9 cellular contexts compared by ENCODE assay signal in genomic region chr7:6576867-6577368, GRCh38. TPM values are rescaled to one million over a fixed set of nuclear protein-coding genes. Genes with fewer than 3 reads are reported as not detected.
A peak's percentile ranks its signal among the peaks of the same experiment; 100 is the strongest.
DNase-seq lines count a peak whose midpoint lies in the region; FAIRE-seq and TF ChIP-seq lines count a peak whose summit lies in the region.
"Not testable (repeated sequence)": the region's sequence is repeated elsewhere in the genome, so short reads cannot be mapped to it uniquely, and the experiment has no call there.
"Had no signal": no experiment of that assay in that cellular context is flagged by ENCODE, and none has a peak within 500 bp of the region (broad histone marks: within the 10 kb centered on the region; RNA-seq: fewer than 3 reads in every experiment).

No MANE protein-coding gene starts in this region.

- H3K9ac ChIP-seq in astrocyte (ENCODE audit: low read length), result peak overlapping the region; percentile 91
- peak overlapping the region in 1 of 2 donors; percentile 84 for H3K9ac ChIP-seq in liver (ENCODE audit: low read depth in 1 of 2, low read length in 2 of 2)
- peak overlapping the region; percentile 87 for H3K9ac ChIP-seq in parathyroid adenoma

- H3K27ac ChIP-seq in astrocyte (ENCODE audit: low read depth, low read length) (peak overlapping the region; percentile 81), esophagus squamous epithelium (peak overlapping the region; percentile 91 to 95 (median 92)), liver (ENCODE audit: low read depth in 1 of 2, low read length in 2 of 2) (peak overlapping the region; percentile 59 to 87), parathyroid adenoma (peak overlapping the region; percentile 96), tibial nerve (peak overlapping the region; percentile 88 to 97 (median 94))

- H3K4me1 ChIP-seq in astrocyte (ENCODE audit: insufficient read depth, low read length); parathyroid adenoma; tibial nerve: not testable (repeated sequence)
- H3K4me1 ChIP-seq in esophagus squamous epithelium (peaks cover 0 to 19% (median 10%) of the 10 kb centered on the region in 3 donors), liver (ENCODE audit: control insufficient read depth in 4 of 4, insufficient read depth in 4 of 4, low read length in 3 of 4) (peaks cover 0 to 12% (median 9%) of the 10 kb centered on the region in 4 donors)

- BruUV-seq in Calu3 (replicated peaks; lab: Mats Ljungman, UMichigan), result not testable (repeated sequence)

- not testable (repeated sequence) for TF ChIP-seq RAD21 in liver (IDR thresholded peaks at IDR 0.05)

- H3K27ac Mint-ChIP-seq in Calu3 (ENCODE audit: unreplicated experiment), result peak overlapping the region; percentile 99
- H3K27ac Mint-ChIP-seq in T-helper 2 cell treated with Interferon-gamma antibody and Interleukin-4, amounts not matched to agents 5 μg/mL and 100 μg/mL, for 36 hours, result peak overlapping the region; percentile 85
- not testable (repeated sequence) for H3K27ac Mint-ChIP-seq in astrocyte (ENCODE audit: unreplicated experiment)

- WGBS in esophagus squamous epithelium, 2 donors, result 4 to 16% methylated on average over 12 to 14 of the region's 14 CpGs
- WGBS in liver, result 21% methylated on average over 14 of the region's 14 CpGs
- WGBS in tibial nerve, 2 donors, result 19 to 24% methylated on average over 14 of the region's 14 CpGs

- H4K20me1 ChIP-seq in astrocyte (ENCODE audit: insufficient read depth, low read length), result not testable (repeated sequence)

- H3K9me3 ChIP-seq in astrocyte (ENCODE audit: insufficient read depth, low read depth, low read length); esophagus squamous epithelium; liver (ENCODE audit: control insufficient read depth in 4 of 4, low read length in 3 of 4); parathyroid adenoma (ENCODE audit: control insufficient read depth, low read length); tibial nerve: not testable (repeated sequence)

- CTCF ChIA-PET in Calu3 (lab: Charles Lee), result not testable (repeated sequence)

- H3K9me3 Mint-ChIP-seq in Calu3 (ENCODE audit: low read depth, unreplicated experiment); T-helper 2 cell treated with Interferon-gamma antibody and Interleukin-4, amounts not matched to agents 5 μg/mL and 100 μg/mL, for 36 hours; astrocyte (ENCODE audit: unreplicated experiment): not testable (repeated sequence)

- not testable (repeated sequence) for FAIRE-seq in astrocyte (lab: Jason Lieb, UNC)

- H3K4me3 Mint-ChIP-seq in Calu3 (ENCODE audit: low read depth, unreplicated experiment), result peak overlapping the region; percentile 97
- peak overlapping the region; percentile 88 for H3K4me3 Mint-ChIP-seq in T-helper 2 cell treated with Interferon-gamma antibody and Interleukin-4, amounts not matched to agents 5 μg/mL and 100 μg/mL, for 36 hours
- H3K4me3 Mint-ChIP-seq in astrocyte (ENCODE audit: unreplicated experiment), result not testable (repeated sequence)

- H3K36me3 ChIP-seq in astrocyte (ENCODE audit: insufficient read depth, low read length); parathyroid adenoma (ENCODE audit: control insufficient read depth, insufficient read depth, low read length): not testable (repeated sequence)
- H3K36me3 ChIP-seq in esophagus squamous epithelium (peaks cover 4 to 22% (median 7%) of the 10 kb centered on the region in 3 donors), liver (ENCODE audit: control insufficient read depth in 4 of 4, insufficient read depth in 3 of 4, low read depth in 1 of 4, low read length in 3 of 4) (peaks cover 5 to 22% (median 16%) of the 10 kb centered on the region in 4 donors), tibial nerve (peaks cover 0 to 28% (median 6%) of the 10 kb centered on the region in 3 donors)

- peaks cover 45% of the 10 kb centered on the region for H3K36me3 Mint-ChIP-seq in Calu3 (ENCODE audit: insufficient read depth, unreplicated experiment)
- H3K36me3 Mint-ChIP-seq in T-helper 2 cell treated with Interferon-gamma antibody and Interleukin-4, amounts not matched to agents 5 μg/mL and 100 μg/mL, for 36 hours (ENCODE audit: low read depth), result peaks cover 16% of the 10 kb centered on the region
- not testable (repeated sequence) for H3K36me3 Mint-ChIP-seq in astrocyte (ENCODE audit: low read depth, unreplicated experiment)

- H3K4me3 ChIP-seq in astrocyte (ENCODE audit: insufficient read depth, low read depth, low read length) (peak overlapping the region; percentile 70), esophagus squamous epithelium (peak overlapping the region; percentile 72 to 76 (median 76)), liver (ENCODE audit: low read depth in 1 of 3, low read length in 3 of 3) (peak overlapping the region; percentile 35 to 84 (median 75)), parathyroid adenoma (ENCODE audit: low read depth, low read length) (peak overlapping the region; percentile 70), tibial nerve (peak overlapping the region; percentile 49 to 96 (median 78))

- intact Hi-C loops in Calu3 (cut with micrococcal nuclease; ENCODE audit: unreplicated experiment); esophagus squamous epithelium (cut with DNase I): not testable (repeated sequence)

- not testable (repeated sequence) for TF ChIP-seq POLR2A in esophagus squamous epithelium (IDR thresholded peaks at IDR 0.05); tibial nerve (IDR thresholded peaks at IDR 0.05)

- H3K27me3 Mint-ChIP-seq in Calu3 (ENCODE audit: unreplicated experiment), result peaks cover 17% of the 10 kb centered on the region
- not testable (repeated sequence) for H3K27me3 Mint-ChIP-seq in T-helper 2 cell treated with Interferon-gamma antibody and Interleukin-4, amounts not matched to agents 5 μg/mL and 100 μg/mL, for 36 hours (ENCODE audit: low read depth); astrocyte (ENCODE audit: low read depth, unreplicated experiment)

- TF ChIP-seq EP300 in tibial nerve (IDR thresholded peaks at IDR 0.05), result not testable (repeated sequence)

- H3K79me2 ChIP-seq in astrocyte (ENCODE audit: insufficient read depth, low read length); parathyroid adenoma: not testable (repeated sequence)

- TF ChIP-seq CTCF in Calu3 (IDR thresholded peaks at IDR 0.05; ENCODE audit: unreplicated experiment); astrocyte (IDR thresholded peaks at IDR 0.05; ENCODE audit: insufficient read depth, low read depth, low read length); esophagus squamous epithelium (IDR thresholded peaks at IDR 0.05); liver (IDR thresholded peaks at IDR 0.05; ENCODE audit: low read depth, low read length, missing input control); parathyroid adenoma (IDR thresholded peaks at IDR 0.05); tibial nerve (IDR thresholded peaks at IDR 0.05): not testable (repeated sequence)

- not testable (repeated sequence) for DNase-seq in Calu3; T-helper 2 cell treated with Interferon-gamma antibody and Interleukin-4, amounts not matched to agents 5 μg/mL and 100 μg/mL, for 36 hours (ENCODE audit: low spot score); astrocyte (ENCODE audit: low read depth); esophagus squamous epithelium (lab: John Stamatoyannopoulos, UW); tibial nerve (ENCODE audit: low spot score in 2 of 2)
- DNase-seq in LHCN-M2 (ENCODE audit: low read depth), result peak; percentile 11

- H2AFZ ChIP-seq in astrocyte (ENCODE audit: low read depth, low read length) (peak overlapping the region; percentile 92), parathyroid adenoma (peak overlapping the region; percentile 100)

- H3K4me1 Mint-ChIP-seq in Calu3 (ENCODE audit: low read depth, unreplicated experiment); astrocyte (ENCODE audit: low read depth, unreplicated experiment): not testable (repeated sequence)
- H3K4me1 Mint-ChIP-seq in T-helper 2 cell treated with Interferon-gamma antibody and Interleukin-4, amounts not matched to agents 5 μg/mL and 100 μg/mL, for 36 hours (ENCODE audit: low read depth), result peaks cover 25% of the 10 kb centered on the region

- peak overlapping the region; percentile 85 for H3K4me2 ChIP-seq in astrocyte (ENCODE audit: low read length)
- H3K4me2 ChIP-seq in parathyroid adenoma (ENCODE audit: low read length), result peak overlapping the region; percentile 76

- not testable (repeated sequence) for H3K27me3 ChIP-seq in astrocyte (ENCODE audit: insufficient read depth, low read length); esophagus squamous epithelium; liver (ENCODE audit: control insufficient read depth in 4 of 4, insufficient read depth in 4 of 4, low read length in 3 of 4); parathyroid adenoma (ENCODE audit: control insufficient read depth, insufficient read depth, low read length); tibial nerve

RNA-seq across cellular contexts. Expression of gene ZDHHC4, which starts 0.3 kb away (rescaled TPM):
- total RNA-seq in Calu3 (2022), result 80.7 and 83.9 TPM in 2 replicates
- 75.4 and 84.8 TPM in 2 replicates for total RNA-seq in LHCN-M2 (2014; rRNA removed)
- 66.4 TPM for polyA plus RNA-seq in LHCN-M2 (2012)
- total RNA-seq in astrocyte, result 33.2 and 36.0 TPM in 2 replicates
- total RNA-seq in esophagus squamous epithelium, result 10 to 100 TPM in 3 of 4 donors, 1 to 10 TPM in 1; 9.4 to 29.4 (median 23.0) TPM
- 10 to 100 TPM; 32.1 to 35.6 TPM for total RNA-seq in liver
- 10 to 100 TPM; 34.2 to 46.8 TPM for polyA plus RNA-seq in liver
- total RNA-seq in tibial nerve, result 10 to 100 TPM; 38.1 to 48.3 (median 43.2) TPM

RNA-seq across cellular contexts. Expression of gene INTS15, which starts 12.9 kb away (rescaled TPM):
- total RNA-seq in Calu3 (2022), result 34.1 and 35.0 TPM in 2 replicates
- 24.6 and 24.7 TPM in 2 replicates for total RNA-seq in LHCN-M2 (2014; rRNA removed)
- polyA plus RNA-seq in LHCN-M2 (2012), result 20.1 TPM
- total RNA-seq in astrocyte, result 18.6 and 20.9 TPM in 2 replicates
- 10 to 100 TPM in 3 of 4 donors, 1 to 10 TPM in 1; 9.2 to 21.9 (median 14.8) TPM for total RNA-seq in esophagus squamous epithelium
- total RNA-seq in liver, result 10 to 100 TPM in 1 of 2 donors, 1 to 10 TPM in 1; 7.9 to 10.4 TPM
- polyA plus RNA-seq in liver, result 1 to 10 TPM; 5.2 to 8.4 TPM
- 10 to 100 TPM; 28.0 to 63.0 (median 34.0) TPM for total RNA-seq in tibial nerve

RNA-seq across cellular contexts. Expression of gene GRID2IP, which starts 25.7 kb away (rescaled TPM):
- total RNA-seq in Calu3 (2022), result 1.2 and 1.4 TPM in 2 replicates
- total RNA-seq in LHCN-M2 (2014; rRNA removed), result not detected in 2 replicates
- 0.01 TPM for polyA plus RNA-seq in LHCN-M2 (2012)
- 0.07 and 0.09 TPM in 2 replicates for total RNA-seq in astrocyte
- 1 to 10 TPM in 1 of 4 donors, under 1 TPM in 2, not detected in 1; 0.38 to 1.1 (median 0.44) TPM for total RNA-seq in esophagus squamous epithelium
- total RNA-seq in liver, result under 1 TPM; 0.05 to 0.08 TPM
- polyA plus RNA-seq in liver, result not detected
- not detected for total RNA-seq in tibial nerve
- total RNA-seq: Right ventricle myocardium superior had no signal

RNA-seq across cellular contexts. Expression of gene ZNF853, which starts 38.5 kb away (rescaled TPM):
- total RNA-seq in Calu3 (2022) (10.1 and 11.4 TPM in 2 replicates), LHCN-M2 (2014; rRNA removed) (0.38 and 0.69 TPM in 2 replicates), astrocyte (4.9 and 5.0 TPM in 2 replicates), esophagus squamous epithelium (1 to 10 TPM in 3 of 4 donors, under 1 TPM in 1; 0.61 to 9.3 (median 2.1) TPM), liver (1 to 10 TPM in 1 of 2 donors, under 1 TPM in 1; 0.67 to 3.0 TPM), tibial nerve (10 to 100 TPM in 3 of 4 donors, 1 to 10 TPM in 1; 8.2 to 18.2 (median 12.7) TPM)
- polyA plus RNA-seq in LHCN-M2 (2012), result 2.1 TPM
- under 1 TPM; 0.04 to 0.35 TPM for polyA plus RNA-seq in liver
